ENCODE assay signal across 13 cellular contexts in the genomic region with DNA sequence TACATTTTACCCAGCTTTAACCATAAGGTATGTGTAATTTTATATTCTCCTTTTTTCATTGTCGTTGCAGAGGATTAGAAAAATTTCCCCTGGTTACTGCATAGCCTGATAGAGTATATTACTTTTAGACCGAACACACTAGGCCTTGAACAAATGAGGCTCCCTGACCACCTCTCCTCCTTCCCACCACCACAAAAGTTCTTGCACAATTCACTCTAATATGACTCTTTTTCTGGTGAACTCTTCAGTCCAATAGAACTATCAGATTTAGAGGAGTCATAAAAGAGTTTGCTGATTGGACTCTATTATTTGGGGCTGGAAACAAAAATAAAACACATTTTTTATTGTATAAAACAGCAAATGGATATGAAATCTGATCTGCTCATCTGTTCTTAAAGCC.
"Had no signal": no experiment of that assay in that cellular context is flagged by ENCODE, and none has a peak within 500 bp of the region (broad histone marks: within the 10 kb centered on the region; RNA-seq: fewer than 3 reads in every experiment).

No MANE protein-coding gene starts in this region.

- H3K4me1 ChIP-seq: adrenal gland had no signal

- DNase-seq: activated naive CD4-positive, alpha-beta T cell treated with anti-CD3 and anti-CD28 coated beads, Interleukin-2, amount 50 U/mL, for 16 hours; adrenal gland; dermis blood vessel endothelial cell; endodermal cell; erythroblast; left cardiac atrium; mammary epithelial cell; natural killer cell; nucleus accumbens; stimulated activated naive CD4-positive, alpha-beta T cell; T-helper 17 cell; testis; uterus had no signal

- H3K9me3 ChIP-seq: adrenal gland, testis, uterus had no signal

- H3K4me3 ChIP-seq: adrenal gland, testis, uterus had no signal

- H3K9me3 Mint-ChIP-seq: endodermal cell, natural killer cell had no signal

- H3K36me3 ChIP-seq: adrenal gland, uterus had no signal

- H3K27ac ChIP-seq: testis had no signal

- H3K27ac Mint-ChIP-seq: endodermal cell, natural killer cell, T-helper 17 cell had no signal

- H3K27me3 ChIP-seq: adrenal gland, testis, uterus had no signal

- ATAC-seq: natural killer cell, T-helper 17 cell had no signal

- H3K4me3 Mint-ChIP-seq: endodermal cell, natural killer cell, T-helper 17 cell had no signal

- H3K36me3 Mint-ChIP-seq: natural killer cell had no signal
